In the genomic region with DNA sequence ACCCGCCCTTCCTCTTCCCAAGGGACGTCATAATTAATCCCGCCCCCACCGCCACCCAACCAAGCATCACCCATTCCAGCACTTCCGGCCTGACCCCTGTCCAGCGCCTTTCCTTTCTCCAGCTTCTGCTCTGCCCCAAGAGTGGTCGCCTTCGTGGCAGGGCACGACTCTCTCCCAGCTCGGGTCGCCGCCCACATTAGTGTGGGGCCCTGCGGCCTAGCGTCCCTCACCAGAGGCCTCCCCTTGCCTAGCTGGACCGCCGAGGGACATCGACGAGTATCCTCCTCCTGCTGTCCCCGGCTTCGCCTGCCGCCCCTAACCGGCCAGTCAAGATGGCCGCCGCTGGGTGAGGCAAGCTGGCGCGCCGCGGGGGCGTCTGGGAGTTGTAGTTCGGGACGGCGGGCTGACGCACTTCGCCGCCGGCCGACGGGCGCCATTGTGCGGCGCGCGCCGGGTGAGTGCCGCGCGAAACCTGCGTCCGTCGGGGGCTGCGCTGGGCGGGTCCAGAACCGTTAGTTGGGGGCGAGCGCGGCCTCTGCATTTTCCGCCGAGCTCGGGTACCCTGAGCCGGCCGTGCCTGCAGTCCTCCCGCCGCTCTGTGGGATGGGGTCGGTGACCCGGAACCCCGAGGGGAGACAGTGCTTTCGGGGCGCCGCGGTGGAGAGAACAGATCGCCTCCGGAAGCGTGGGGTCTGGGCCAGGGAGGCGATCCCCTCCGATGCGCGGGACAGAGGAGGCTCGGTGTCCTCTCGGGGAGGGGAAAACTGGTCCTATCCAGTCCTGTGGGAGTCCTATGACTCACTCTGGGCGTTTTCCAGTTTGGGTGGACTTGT, we compare ENCODE assay signal across 1 cellular context.
TF ChIP-seq lines count a peak whose summit lies in the region.

A gene (plus strand): TSS at position 73 of the 833 bp plus-strand sequence. CDS start 905 bp downstream, outside the sequence.

TF ChIP-seq in HepG2, 621 proteins besides CTCF, POLR2A, EP300 and RAD21 (continued from another document and continues in another):
- TF ChIP-seq, protein P1, sequence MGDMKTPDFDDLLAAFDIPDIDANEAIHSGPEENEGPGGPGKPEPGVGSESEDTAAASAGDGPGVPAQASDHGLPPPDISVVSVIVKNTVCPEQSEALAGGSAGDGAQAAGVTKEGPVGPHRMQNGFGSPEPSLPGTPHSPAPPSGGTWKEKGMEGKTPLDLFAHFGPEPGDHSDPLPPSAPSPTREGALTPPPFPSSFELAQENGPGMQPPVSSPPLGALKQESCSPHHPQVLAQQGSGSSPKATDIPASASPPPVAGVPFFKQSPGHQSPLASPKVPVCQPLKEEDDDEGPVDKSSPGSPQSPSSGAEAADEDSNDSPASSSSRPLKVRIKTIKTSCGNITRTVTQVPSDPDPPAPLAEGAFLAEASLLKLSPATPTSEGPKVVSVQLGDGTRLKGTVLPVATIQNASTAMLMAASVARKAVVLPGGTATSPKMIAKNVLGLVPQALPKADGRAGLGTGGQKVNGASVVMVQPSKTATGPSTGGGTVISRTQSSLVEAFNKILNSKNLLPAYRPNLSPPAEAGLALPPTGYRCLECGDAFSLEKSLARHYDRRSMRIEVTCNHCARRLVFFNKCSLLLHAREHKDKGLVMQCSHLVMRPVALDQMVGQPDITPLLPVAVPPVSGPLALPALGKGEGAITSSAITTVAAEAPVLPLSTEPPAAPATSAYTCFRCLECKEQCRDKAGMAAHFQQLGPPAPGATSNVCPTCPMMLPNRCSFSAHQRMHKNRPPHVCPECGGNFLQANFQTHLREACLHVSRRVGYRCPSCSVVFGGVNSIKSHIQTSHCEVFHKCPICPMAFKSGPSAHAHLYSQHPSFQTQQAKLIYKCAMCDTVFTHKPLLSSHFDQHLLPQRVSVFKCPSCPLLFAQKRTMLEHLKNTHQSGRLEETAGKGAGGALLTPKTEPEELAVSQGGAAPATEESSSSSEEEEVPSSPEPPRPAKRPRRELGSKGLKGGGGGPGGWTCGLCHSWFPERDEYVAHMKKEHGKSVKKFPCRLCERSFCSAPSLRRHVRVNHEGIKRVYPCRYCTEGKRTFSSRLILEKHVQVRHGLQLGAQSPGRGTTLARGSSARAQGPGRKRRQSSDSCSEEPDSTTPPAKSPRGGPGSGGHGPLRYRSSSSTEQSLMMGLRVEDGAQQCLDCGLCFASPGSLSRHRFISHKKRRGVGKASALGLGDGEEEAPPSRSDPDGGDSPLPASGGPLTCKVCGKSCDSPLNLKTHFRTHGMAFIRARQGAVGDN (CRISPR knock-in tag; IDR thresholded peaks at IDR 0.05): peak; percentile 84
- TF ChIP-seq ZNF788 (CRISPR knock-in tag; IDR thresholded peaks at IDR 0.05; ENCODE audit: borderline replicate concordance) (no peak; the same call in 1 of the 2 replicates), JUND (CRISPR knock-in tag; IDR thresholded peaks at IDR 0.05) (0 out of 2 replicates have a peak, but pooled peaks have one; percentile 33), ZNF451 (CRISPR knock-in tag; IDR thresholded peaks at IDR 0.05) (peak; percentile 72; the same call in 1 of the 2 replicates), HDAC6 (IDR thresholded peaks at IDR 0.05; ENCODE audit: low read depth, low read length) (no peak), ZNF761 (CRISPR knock-in tag; conservative IDR thresholded peaks at IDR 0.05) (0 out of 2 replicates have a peak, but pooled peaks have one; percentile 64), JDP2 (CRISPR knock-in tag; IDR thresholded peaks at IDR 0.05; ENCODE audit: borderline replicate concordance) (peak; percentile 80; the same call in 1 of the 2 replicates), MBD4 (IDR thresholded peaks at IDR 0.05; ENCODE audit: borderline replicate concordance, low read length) (no peak), PPARG (CRISPR knock-in tag; conservative IDR thresholded peaks at IDR 0.05) (peak; percentile 30; the same call in 1 of the 2 replicates), ZNF563 (CRISPR knock-in tag; IDR thresholded peaks at IDR 0.05) (peak; percentile 68; the same call in 1 of the 2 replicates), KLF16 (CRISPR knock-in tag; IDR thresholded peaks at IDR 0.05) (peak in 1 of 2 experiments; percentile 86; a peak in 2 of 4 replicates), HNRNPL (IDR thresholded peaks at IDR 0.05; ENCODE audit: low read depth, low read length) (no peak), ZNF235 (CRISPR knock-in tag; IDR thresholded peaks at IDR 0.05; ENCODE audit: borderline replicate concordance) (peak; percentile 50; the same call in 1 of the 2 replicates), ZNF841 (CRISPR knock-in tag; IDR thresholded peaks at IDR 0.05; ENCODE audit: borderline replicate concordance) (peak; percentile 81; the same call in 1 of the 2 replicates), MZF1 (CRISPR knock-in tag; IDR thresholded peaks at IDR 0.05; ENCODE audit: borderline replicate concordance) (no peak), ZNF746 (CRISPR knock-in tag; IDR thresholded peaks at IDR 0.05) (peak; percentile 71; the same call in 1 of the 2 replicates)
- TF ChIP-seq, protein P2, sequence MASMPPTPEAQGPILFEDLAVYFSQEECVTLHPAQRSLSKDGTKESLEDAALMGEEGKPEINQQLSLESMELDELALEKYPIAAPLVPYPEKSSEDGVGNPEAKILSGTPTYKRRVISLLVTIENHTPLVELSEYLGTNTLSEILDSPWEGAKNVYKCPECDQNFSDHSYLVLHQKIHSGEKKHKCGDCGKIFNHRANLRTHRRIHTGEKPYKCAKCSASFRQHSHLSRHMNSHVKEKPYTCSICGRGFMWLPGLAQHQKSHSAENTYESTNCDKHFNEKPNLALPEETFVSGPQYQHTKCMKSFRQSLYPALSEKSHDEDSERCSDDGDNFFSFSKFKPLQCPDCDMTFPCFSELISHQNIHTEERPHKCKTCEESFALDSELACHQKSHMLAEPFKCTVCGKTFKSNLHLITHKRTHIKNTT (CRISPR knock-in tag; IDR thresholded peaks at IDR 0.05): no peak
- TF ChIP-seq, protein P3, sequence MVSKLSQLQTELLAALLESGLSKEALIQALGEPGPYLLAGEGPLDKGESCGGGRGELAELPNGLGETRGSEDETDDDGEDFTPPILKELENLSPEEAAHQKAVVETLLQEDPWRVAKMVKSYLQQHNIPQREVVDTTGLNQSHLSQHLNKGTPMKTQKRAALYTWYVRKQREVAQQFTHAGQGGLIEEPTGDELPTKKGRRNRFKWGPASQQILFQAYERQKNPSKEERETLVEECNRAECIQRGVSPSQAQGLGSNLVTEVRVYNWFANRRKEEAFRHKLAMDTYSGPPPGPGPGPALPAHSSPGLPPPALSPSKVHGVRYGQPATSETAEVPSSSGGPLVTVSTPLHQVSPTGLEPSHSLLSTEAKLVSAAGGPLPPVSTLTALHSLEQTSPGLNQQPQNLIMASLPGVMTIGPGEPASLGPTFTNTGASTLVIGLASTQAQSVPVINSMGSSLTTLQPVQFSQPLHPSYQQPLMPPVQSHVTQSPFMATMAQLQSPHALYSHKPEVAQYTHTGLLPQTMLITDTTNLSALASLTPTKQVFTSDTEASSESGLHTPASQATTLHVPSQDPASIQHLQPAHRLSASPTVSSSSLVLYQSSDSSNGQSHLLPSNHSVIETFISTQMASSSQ (IDR thresholded peaks at IDR 0.05; ENCODE audit: low read depth): no peak
- TF ChIP-seq, protein P3 (CRISPR knock-in tag; IDR thresholded peaks at IDR 0.05; ENCODE audit: borderline replicate concordance): 0 out of 2 replicates have a peak, but pooled peaks have one; percentile 29
- TF ChIP-seq, protein P4, sequence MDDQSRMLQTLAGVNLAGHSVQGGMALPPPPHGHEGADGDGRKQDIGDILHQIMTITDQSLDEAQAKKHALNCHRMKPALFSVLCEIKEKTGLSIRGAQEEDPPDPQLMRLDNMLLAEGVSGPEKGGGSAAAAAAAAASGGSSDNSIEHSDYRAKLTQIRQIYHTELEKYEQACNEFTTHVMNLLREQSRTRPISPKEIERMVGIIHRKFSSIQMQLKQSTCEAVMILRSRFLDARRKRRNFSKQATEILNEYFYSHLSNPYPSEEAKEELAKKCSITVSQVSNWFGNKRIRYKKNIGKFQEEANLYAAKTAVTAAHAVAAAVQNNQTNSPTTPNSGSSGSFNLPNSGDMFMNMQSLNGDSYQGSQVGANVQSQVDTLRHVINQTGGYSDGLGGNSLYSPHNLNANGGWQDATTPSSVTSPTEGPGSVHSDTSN (CRISPR knock-in tag; IDR thresholded peaks at IDR 0.05; ENCODE audit: borderline replicate concordance): no peak
- TF ChIP-seq, protein P5, sequence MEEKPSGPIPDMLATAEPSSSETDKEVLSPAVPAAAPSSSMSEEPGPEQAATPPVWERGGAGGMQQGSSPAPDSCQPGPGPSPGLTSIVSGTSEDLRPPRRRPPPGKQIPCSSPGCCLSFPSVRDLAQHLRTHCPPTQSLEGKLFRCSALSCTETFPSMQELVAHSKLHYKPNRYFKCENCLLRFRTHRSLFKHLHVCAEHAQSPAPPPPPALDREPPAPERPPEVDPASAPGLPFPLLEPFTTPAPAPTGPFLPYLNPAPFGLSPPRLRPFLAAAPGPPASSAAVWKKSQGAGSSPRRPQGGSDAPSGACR (CRISPR knock-in tag; IDR thresholded peaks at IDR 0.05): no peak; the same call in 1 of the 2 replicates
- TF ChIP-seq, protein P6, sequence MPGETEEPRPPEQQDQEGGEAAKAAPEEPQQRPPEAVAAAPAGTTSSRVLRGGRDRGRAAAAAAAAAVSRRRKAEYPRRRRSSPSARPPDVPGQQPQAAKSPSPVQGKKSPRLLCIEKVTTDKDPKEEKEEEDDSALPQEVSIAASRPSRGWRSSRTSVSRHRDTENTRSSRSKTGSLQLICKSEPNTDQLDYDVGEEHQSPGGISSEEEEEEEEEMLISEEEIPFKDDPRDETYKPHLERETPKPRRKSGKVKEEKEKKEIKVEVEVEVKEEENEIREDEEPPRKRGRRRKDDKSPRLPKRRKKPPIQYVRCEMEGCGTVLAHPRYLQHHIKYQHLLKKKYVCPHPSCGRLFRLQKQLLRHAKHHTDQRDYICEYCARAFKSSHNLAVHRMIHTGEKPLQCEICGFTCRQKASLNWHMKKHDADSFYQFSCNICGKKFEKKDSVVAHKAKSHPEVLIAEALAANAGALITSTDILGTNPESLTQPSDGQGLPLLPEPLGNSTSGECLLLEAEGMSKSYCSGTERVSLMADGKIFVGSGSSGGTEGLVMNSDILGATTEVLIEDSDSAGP (CRISPR knock-in tag; IDR thresholded peaks at IDR 0.05; ENCODE audit: borderline replicate concordance): peak; percentile 88; the same call in 1 of the 2 replicates
- TF ChIP-seq, protein P7, sequence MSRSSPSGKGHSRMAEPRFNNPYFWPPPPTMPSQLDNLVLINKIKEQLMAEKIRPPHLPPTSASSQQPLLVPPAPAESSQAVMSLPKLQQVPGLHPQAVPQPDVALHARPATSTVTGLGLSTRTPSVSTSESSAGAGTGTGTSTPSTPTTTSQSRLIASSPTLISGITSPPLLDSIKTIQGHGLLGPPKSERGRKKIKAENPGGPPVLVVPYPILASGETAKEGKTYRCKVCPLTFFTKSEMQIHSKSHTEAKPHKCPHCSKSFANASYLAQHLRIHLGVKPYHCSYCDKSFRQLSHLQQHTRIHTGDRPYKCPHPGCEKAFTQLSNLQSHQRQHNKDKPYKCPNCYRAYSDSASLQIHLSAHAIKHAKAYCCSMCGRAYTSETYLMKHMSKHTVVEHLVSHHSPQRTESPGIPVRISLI (CRISPR knock-in tag; IDR thresholded peaks at IDR 0.05; ENCODE audit: borderline replicate concordance): peak; percentile 23; the same call in 1 of the 2 replicates
- TF ChIP-seq, protein P8, sequence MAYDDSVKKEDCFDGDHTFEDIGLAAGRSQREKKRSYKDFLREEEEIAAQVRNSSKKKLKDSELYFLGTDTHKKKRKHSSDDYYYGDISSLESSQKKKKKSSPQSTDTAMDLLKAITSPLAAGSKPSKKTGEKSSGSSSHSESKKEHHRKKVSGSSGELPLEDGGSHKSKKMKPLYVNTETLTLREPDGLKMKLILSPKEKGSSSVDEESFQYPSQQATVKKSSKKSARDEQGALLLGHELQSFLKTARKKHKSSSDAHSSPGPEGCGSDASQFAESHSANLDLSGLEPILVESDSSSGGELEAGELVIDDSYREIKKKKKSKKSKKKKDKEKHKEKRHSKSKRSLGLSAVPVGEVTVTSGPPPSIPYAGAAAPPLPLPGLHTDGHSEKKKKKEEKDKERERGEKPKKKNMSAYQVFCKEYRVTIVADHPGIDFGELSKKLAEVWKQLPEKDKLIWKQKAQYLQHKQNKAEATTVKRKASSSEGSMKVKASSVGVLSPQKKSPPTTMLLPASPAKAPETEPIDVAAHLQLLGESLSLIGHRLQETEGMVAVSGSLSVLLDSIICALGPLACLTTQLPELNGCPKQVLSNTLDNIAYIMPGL (CRISPR knock-in tag; IDR thresholded peaks at IDR 0.05; ENCODE audit: borderline replicate concordance in 1 of 2, low read depth in 1 of 2): peak; percentile 63 to 79
- TF ChIP-seq, protein P9, sequence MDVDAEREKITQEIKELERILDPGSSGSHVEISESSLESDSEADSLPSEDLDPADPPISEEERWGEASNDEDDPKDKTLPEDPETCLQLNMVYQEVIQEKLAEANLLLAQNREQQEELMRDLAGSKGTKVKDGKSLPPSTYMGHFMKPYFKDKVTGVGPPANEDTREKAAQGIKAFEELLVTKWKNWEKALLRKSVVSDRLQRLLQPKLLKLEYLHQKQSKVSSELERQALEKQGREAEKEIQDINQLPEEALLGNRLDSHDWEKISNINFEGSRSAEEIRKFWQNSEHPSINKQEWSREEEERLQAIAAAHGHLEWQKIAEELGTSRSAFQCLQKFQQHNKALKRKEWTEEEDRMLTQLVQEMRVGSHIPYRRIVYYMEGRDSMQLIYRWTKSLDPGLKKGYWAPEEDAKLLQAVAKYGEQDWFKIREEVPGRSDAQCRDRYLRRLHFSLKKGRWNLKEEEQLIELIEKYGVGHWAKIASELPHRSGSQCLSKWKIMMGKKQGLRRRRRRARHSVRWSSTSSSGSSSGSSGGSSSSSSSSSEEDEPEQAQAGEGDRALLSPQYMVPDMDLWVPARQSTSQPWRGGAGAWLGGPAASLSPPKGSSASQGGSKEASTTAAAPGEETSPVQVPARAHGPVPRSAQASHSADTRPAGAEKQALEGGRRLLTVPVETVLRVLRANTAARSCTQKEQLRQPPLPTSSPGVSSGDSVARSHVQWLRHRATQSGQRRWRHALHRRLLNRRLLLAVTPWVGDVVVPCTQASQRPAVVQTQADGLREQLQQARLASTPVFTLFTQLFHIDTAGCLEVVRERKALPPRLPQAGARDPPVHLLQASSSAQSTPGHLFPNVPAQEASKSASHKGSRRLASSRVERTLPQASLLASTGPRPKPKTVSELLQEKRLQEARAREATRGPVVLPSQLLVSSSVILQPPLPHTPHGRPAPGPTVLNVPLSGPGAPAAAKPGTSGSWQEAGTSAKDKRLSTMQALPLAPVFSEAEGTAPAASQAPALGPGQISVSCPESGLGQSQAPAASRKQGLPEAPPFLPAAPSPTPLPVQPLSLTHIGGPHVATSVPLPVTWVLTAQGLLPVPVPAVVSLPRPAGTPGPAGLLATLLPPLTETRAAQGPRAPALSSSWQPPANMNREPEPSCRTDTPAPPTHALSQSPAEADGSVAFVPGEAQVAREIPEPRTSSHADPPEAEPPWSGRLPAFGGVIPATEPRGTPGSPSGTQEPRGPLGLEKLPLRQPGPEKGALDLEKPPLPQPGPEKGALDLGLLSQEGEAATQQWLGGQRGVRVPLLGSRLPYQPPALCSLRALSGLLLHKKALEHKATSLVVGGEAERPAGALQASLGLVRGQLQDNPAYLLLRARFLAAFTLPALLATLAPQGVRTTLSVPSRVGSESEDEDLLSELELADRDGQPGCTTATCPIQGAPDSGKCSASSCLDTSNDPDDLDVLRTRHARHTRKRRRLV (CRISPR knock-in tag; IDR thresholded peaks at IDR 0.05): 0 out of 2 replicates have a peak, but pooled peaks have one; percentile 41
